1 cellular context compared by ENCODE assay signal in genomic region chr6:43368517-43369160, GRCh38.
A peak's percentile ranks its signal among the peaks of the same experiment; 100 is the strongest.
TF ChIP-seq lines count a peak whose summit lies in the region.

No MANE protein-coding gene starts in this region.

TF ChIP-seq in H1, 55 proteins besides CTCF, POLR2A, EP300 and RAD21 (continued from another document):
- TF ChIP-seq BCL11A (IDR thresholded peaks at IDR 0.05; ENCODE audit: low read depth in 2 of 2, low read length in 2 of 2) (no peak), SUZ12 (IDR thresholded peaks at IDR 0.05; ENCODE audit: low read length) (0 out of 2 replicates have a peak, but pooled peaks have one; percentile 23)
